ENCODE assay signal across 1 cellular context in the genomic region with DNA sequence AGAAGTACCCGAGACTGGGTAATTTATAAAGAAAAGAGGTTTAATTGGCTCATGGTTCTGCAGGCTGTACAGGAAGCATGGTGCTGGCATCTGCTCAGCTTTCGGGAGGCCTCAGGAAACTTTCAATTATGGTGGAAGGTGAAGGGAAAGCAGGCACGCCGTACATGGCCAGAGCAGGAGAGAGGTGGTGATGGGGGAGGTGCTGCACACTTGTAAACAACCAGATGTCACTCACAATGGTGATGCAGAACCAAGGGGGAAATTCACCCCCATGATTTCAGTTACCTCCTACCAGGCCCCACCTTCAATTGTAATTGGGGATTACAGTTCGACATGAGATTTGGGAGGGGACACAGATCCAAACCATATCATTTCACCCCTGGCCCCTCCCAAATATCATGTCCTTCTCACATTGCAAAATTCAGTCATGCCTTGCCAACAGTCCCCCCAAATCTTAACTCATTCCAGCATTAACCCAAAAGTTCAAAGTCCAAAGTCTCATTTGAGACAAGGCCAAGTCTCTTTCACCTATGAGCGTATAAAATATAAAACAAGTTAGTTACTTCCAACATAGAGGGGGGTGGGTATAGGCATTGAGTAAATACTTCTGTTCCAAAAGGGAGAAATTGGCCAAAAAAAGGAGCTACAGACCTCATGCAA.
TF ChIP-seq lines count a peak whose summit lies in the region.

No MANE protein-coding gene starts in this region.

TF ChIP-seq in HepG2, 621 proteins besides CTCF, POLR2A, EP300 and RAD21:
- TF ChIP-seq HNF4A (CRISPR knock-in tag; IDR thresholded peaks at IDR 0.05) = 0 out of 2 replicates have a peak, but pooled peaks have one; percentile 12
- TF ChIP-seq ZNF629 (CRISPR knock-in tag; conservative IDR thresholded peaks at IDR 0.05) = no peak
- no peak for TF ChIP-seq MATR3 (CRISPR knock-in tag; IDR thresholded peaks at IDR 0.05)
- peak; percentile 4; the same call in 1 of the 2 replicates for TF ChIP-seq NCOR1 (IDR thresholded peaks at IDR 0.05; ENCODE audit: borderline replicate concordance, low read length)
